Comparison of ENCODE assay signal across 31 cellular contexts in genomic region chr1:201353186-201353940, GRCh38. TPM values are rescaled to one million over a fixed set of nuclear protein-coding genes. Genes with fewer than 3 reads are reported as not detected.
DNase-seq lines count a peak whose midpoint lies in the region; ATAC-seq, FAIRE-seq and TF ChIP-seq lines count a peak whose summit lies in the region.
"Had no signal": no experiment of that assay in that cellular context is flagged by ENCODE, and none has a peak within 500 bp of the region (broad histone marks: within the 10 kb centered on the region; RNA-seq: fewer than 3 reads in every experiment).

No MANE protein-coding gene starts in this region.

- H3K4me2 ChIP-seq in HepG2 (ENCODE audit: low read depth, low read length) (no peak overlapping the region), smooth muscle cell (no peak overlapping the region)
- H3K4me2 ChIP-seq: BLaER1 had no signal

- POLR2A ChIA-PET in HepG2 (lab: Yijun Ruan, JAX): no interaction called here

- intact Hi-C loops in right lobe of liver (cut with DNase I) (no loop called here), HepG2 (cut with micrococcal nuclease; ENCODE audit: unreplicated experiment) (no loop called here), mucosa of descending colon (cut with DNase I, micrococcal nuclease) (no loop called here)

- H3K36me3 ChIP-seq in right lobe of liver (no peaks in the 10 kb centered on the region), HepG2 (replicated peaks in 1 of 2; ENCODE audit: control insufficient read depth in 1 of 2, insufficient read depth in 2 of 2, low read length in 2 of 2) (no peaks in the 10 kb centered on the region), esophagus (ENCODE audit: control insufficient read depth in 2 of 2, insufficient read depth in 2 of 2, low read length in 1 of 2) (no peaks in the 10 kb centered on the region), mucosa of descending colon (ENCODE audit: low read depth) (no peaks in the 10 kb centered on the region), smooth muscle cell (ENCODE audit: low read depth) (no peaks in the 10 kb centered on the region)
- H3K36me3 ChIP-seq: BLaER1, esophagus muscularis mucosa, gastrocnemius medialis, SJCRH30 had no signal

- no peaks in the 10 kb centered on the region for H4K20me1 ChIP-seq in HepG2 (ENCODE audit: insufficient read depth, low read length)
- H4K20me1 ChIP-seq in smooth muscle cell (ENCODE audit: low read depth): no peaks in the 10 kb centered on the region
- H4K20me1 ChIP-seq: BLaER1 had no signal

- no peak overlapping the region for H2AFZ ChIP-seq in HepG2 (ENCODE audit: low read length)
- no peak overlapping the region for H2AFZ ChIP-seq in smooth muscle cell (ENCODE audit: low read depth)

- no peak for TF ChIP-seq EP300 in HepG2 (IDR thresholded peaks at IDR 0.05; ENCODE audit: low read depth in 2 of 2, low read length in 2 of 2)
- TF ChIP-seq EP300 in HepG2 (CRISPR knock-in tag; IDR thresholded peaks at IDR 0.05; ENCODE audit: borderline replicate concordance): no peak

- H3K79me2 ChIP-seq in HepG2 (ENCODE audit: insufficient read depth, low read length) (no peaks in the 10 kb centered on the region), smooth muscle cell (ENCODE audit: low read depth) (no peaks in the 10 kb centered on the region)

- TF ChIP-seq RAD21 in HepG2 (CRISPR knock-in tag; IDR thresholded peaks at IDR 0.05): no peak

- TF ChIP-seq CTCF in right lobe of liver (IDR thresholded peaks at IDR 0.05): no peak
- TF ChIP-seq CTCF in HepG2 (CRISPR knock-in tag; IDR thresholded peaks at IDR 0.05): no peak
- no peak for TF ChIP-seq CTCF in mucosa of descending colon (IDR thresholded peaks at IDR 0.05)
- TF ChIP-seq CTCF in smooth muscle cell (IDR thresholded peaks at IDR 0.05; ENCODE audit: borderline replicate concordance, insufficient read depth, poor library complexity, severe bottlenecking): no peak

- TF ChIP-seq POLR2A in right lobe of liver (IDR thresholded peaks at IDR 0.05): no peak
- no peak for TF ChIP-seq POLR2A in HepG2 (IDR thresholded peaks at IDR 0.05; ENCODE audit: insufficient read depth in 1 of 2, low read depth in 2 of 2, low read length in 2 of 2)

- H3K9me3 ChIP-seq in right lobe of liver: no peaks in the 10 kb centered on the region
- no peaks in the 10 kb centered on the region for H3K9me3 ChIP-seq in HepG2 (ENCODE audit: low read length)
- H3K9me3 ChIP-seq in esophagus (ENCODE audit: control insufficient read depth in 2 of 2, insufficient read depth in 1 of 2, low read depth in 1 of 2, low read length in 1 of 2): no peaks in the 10 kb centered on the region
- H3K9me3 ChIP-seq in mucosa of descending colon: no peaks in the 10 kb centered on the region
- H3K9me3 ChIP-seq in smooth muscle cell (replicated peaks; ENCODE audit: low read depth): no peaks in the 10 kb centered on the region
- H3K9me3 ChIP-seq: BLaER1, esophagus muscularis mucosa, gastrocnemius medialis, psoas muscle, SJCRH30 had no signal

- H3K27me3 ChIP-seq in right lobe of liver: no peaks in the 10 kb centered on the region
- peaks cover 2 to 27% of the 10 kb centered on the region in 2 experiments for H3K27me3 ChIP-seq in HepG2 (ENCODE audit: control insufficient read depth in 1 of 2, insufficient read depth in 2 of 2, low read length in 2 of 2)
- H3K27me3 ChIP-seq in esophagus (ENCODE audit: control insufficient read depth in 1 of 2, insufficient read depth in 2 of 2, low read length in 2 of 2): no peaks in the 10 kb centered on the region
- H3K27me3 ChIP-seq in smooth muscle cell (ENCODE audit: low read depth): no peaks in the 10 kb centered on the region
- H3K27me3 ChIP-seq: BLaER1, gastrocnemius medialis, SJCRH30 had no signal

- no peaks in the 10 kb centered on the region for H3F3A ChIP-seq in smooth muscle cell (ENCODE audit: low read depth)

- no peak overlapping the region for H3K27ac ChIP-seq in right lobe of liver
- no peak overlapping the region for H3K27ac ChIP-seq in HepG2 (ENCODE audit: extremely low read length, insufficient read depth, low read length)
- H3K27ac ChIP-seq in esophagus (ENCODE audit: low read depth in 2 of 2, low read length in 1 of 2): peak overlapping the region; percentile 32 to 82
- no peak overlapping the region for H3K27ac ChIP-seq in smooth muscle cell (ENCODE audit: low read depth)
- H3K27ac ChIP-seq: BLaER1, esophagus muscularis mucosa, gastrocnemius medialis, psoas muscle, SJCRH30 had no signal

- H3K4me3 ChIP-seq in right lobe of liver (no peak overlapping the region), HepG2 (replicated peaks in 1 of 3; ENCODE audit: insufficient read depth in 1 of 3, low read depth in 2 of 3, low read length in 3 of 3) (no peak overlapping the region), esophagus (ENCODE audit: low read depth in 1 of 2, low read length in 2 of 2) (no peak overlapping the region), mucosa of descending colon (no peak overlapping the region), smooth muscle cell (no peak overlapping the region)
- H3K4me3 ChIP-seq: BLaER1, esophagus muscularis mucosa, gastrocnemius medialis, lung, psoas muscle, SJCRH30 had no signal

- FAIRE-seq in HepG2 (lab: Jason Lieb, UNC): no peak
- FAIRE-seq: D721Med, urothelium cell line had no signal

- ATAC-seq in right lobe of liver (no peak), HepG2 (no peak), mucosa of descending colon (peak; percentile 66), HG03460 (IDR thresholded peaks at IDR 0.05; ENCODE audit: unreplicated experiment) (no peak)
- ATAC-seq: activated CD4-positive, alpha-beta T cell treated with anti-CD3 and anti-CD28 coated beads for 36 hours; gastrocnemius medialis; Panc1; psoas muscle; stimulated activated effector memory CD8-positive, alpha-beta T cell treated with anti-CD3 and anti-CD28 coated beads, Interleukin-12 subunit alpha, Interleukin-12 subunit beta, amount 100 ng/mL, for 72 hours had no signal

- CTCF ChIA-PET in HepG2 (lab: Yijun Ruan, JAX; ENCODE audit: low intra/inter-chr PET ratio, low total read pairs): no interaction called here

- peak in 2 of 3 donors; percentile 2 to 23 for DNase-seq in right lobe of liver
- DNase-seq in HepG2 (ENCODE audit: low spot score): no peak
- DNase-seq in mucosa of descending colon: peak in 2 of 3 donors; percentile 20 to 40
- no peak for DNase-seq in smooth muscle cell (lab: John Stamatoyannopoulos, UW; ENCODE audit: unreplicated experiment)
- DNase-seq in NCI-H524 treated with DMSO at 0.1 percent for 48 hours (lab: John Stamatoyannopoulos, UW): no peak
- no peak for DNase-seq in activated CD4-positive, CD25-positive, alpha-beta regulatory T cell treated with anti-CD3 and anti-CD28 coated beads, Interleukin-2, amount 50 U/mL, for 72 hours
- DNase-seq: ACHN; activated CD4-positive, alpha-beta T cell treated with anti-CD3 and anti-CD28 coated beads for 36 hours; activated effector memory CD4-positive, alpha-beta T cell treated with anti-CD3 and anti-CD28 coated beads, Interleukin-2, amount 50 U/mL, for 16 hours; gastrocnemius medialis; hippocampal formation; NCI-H1417 treated with DMSO at 0.1 percent for 48 hours; NCI-H2107; NCI-H524; NK-92 treated with Interleukin-12 subunit alpha and Interleukin-12 subunit beta, amount 100 ng/mL, for 24 hours; psoas muscle; SJCRH30; substantia nigra; T-helper 1 cell had no signal

- in situ Hi-C loops in HepG2 (cut with HindIII; ENCODE audit: extremely low pct_ligation_motif_present, low pct_unique_long_range_greater_than_20kb): no loop called here

- WGBS in right lobe of liver (ENCODE audit: insufficient coverage, low coverage, low lambda C conversion rate, missing lambda C conversion rate): 79% methylated on average over 11 of the region's 13 CpGs
- WGBS in HepG2 (ENCODE audit: low lambda C conversion rate): 32% methylated on average over 10 of the region's 13 CpGs
- 57 to 69% methylated on average over 13 of the region's 13 CpGs for WGBS in esophagus, 2 donors
- whole genome bisulfite sequencing in smooth muscle cell (ENCODE audit: low lambda C conversion rate): 83% methylated on average over 13 of the region's 13 CpGs

- H3K9ac ChIP-seq in HepG2 (ENCODE audit: insufficient read depth, low read depth, low read length) (no peak overlapping the region), smooth muscle cell (ENCODE audit: low read depth) (no peak overlapping the region)
- H3K9ac ChIP-seq: BLaER1 had no signal

- H3K4me1 ChIP-seq in right lobe of liver: no peaks in the 10 kb centered on the region
- no peaks in the 10 kb centered on the region for H3K4me1 ChIP-seq in HepG2 (ENCODE audit: insufficient read depth, low read length)
- peaks cover 9 to 23% of the 10 kb centered on the region in 2 donors for H3K4me1 ChIP-seq in esophagus (ENCODE audit: control insufficient read depth in 2 of 2, insufficient read depth in 2 of 2, low read length in 1 of 2)
- H3K4me1 ChIP-seq in mucosa of descending colon (ENCODE audit: low read depth): no peaks in the 10 kb centered on the region
- no peaks in the 10 kb centered on the region for H3K4me1 ChIP-seq in smooth muscle cell (ENCODE audit: low read depth)
- H3K4me1 ChIP-seq: BLaER1, psoas muscle, SJCRH30 had no signal

- BruUV-seq in HepG2 (replicated peaks; lab: Mats Ljungman, UMichigan): no TSS peak

RNA-seq across cellular contexts. Expression of gene TNNT2, which starts 24.1 kb away (rescaled TPM):
- total RNA-seq in right lobe of liver: 1 to 10 TPM in 1 of 6 experiments, under 1 TPM in 2, not detected in 3; 0.18 to 1.1 (median 0.24) TPM
- total RNA-seq in HepG2 (2016; rRNA removed; fragmentation: Illumina TruSeq; extraction: Trizol): 0.20 TPM in 1 of 2 replicates, not detected in the other
- total RNA-seq in HepG2 (2016; cell fraction: cytosol; rRNA removed; fragmentation: Illumina TruSeq; extraction: Trizol; ENCODE audit: low read depth): not detected in 2 replicates
- 0.17 TPM in 1 of 2 replicates, not detected in the other for total RNA-seq in HepG2 (2016; cell fraction: insoluble cytoplasmic fraction; rRNA removed; fragmentation: Illumina TruSeq; extraction: Trizol)
- not detected in 2 replicates for total RNA-seq in HepG2 (2016; cell fraction: membrane; rRNA removed; fragmentation: Illumina TruSeq; extraction: Trizol)
- total RNA-seq in HepG2 (2016; cell fraction: nucleus; rRNA removed; fragmentation: Illumina TruSeq; extraction: Trizol): 0.71 and 0.88 TPM in 2 replicates
- polyA plus RNA-seq in HepG2 (2011; rRNA removed): 0.63 and 1.3 TPM in 2 replicates
- polyA plus RNA-seq in HepG2 (2011; cell fraction: cytosol; rRNA removed): 0.03 and 0.09 TPM in 2 replicates
- polyA plus RNA-seq in HepG2 (2011; cell fraction: nucleus; rRNA removed): 5.4 and 9.7 TPM in 2 replicates
- polyA plus RNA-seq in HepG2 (2012): 3.1 and 5.5 TPM in 2 replicates
- not detected in 2 replicates for polyA plus RNA-seq in HepG2 (2016; cell fraction: cytosol; fragmentation: Illumina TruSeq; extraction: Trizol; ENCODE audit: low read depth)
- not detected in 2 replicates for polyA plus RNA-seq in HepG2 (2016; cell fraction: insoluble cytoplasmic fraction; fragmentation: Illumina TruSeq; extraction: Trizol; ENCODE audit: low read depth)
- not detected in 2 replicates for polyA plus RNA-seq in HepG2 (2016; cell fraction: membrane; fragmentation: Illumina TruSeq; extraction: Trizol; ENCODE audit: low read depth)
- polyA plus RNA-seq in HepG2 (2016; cell fraction: nucleus; fragmentation: Illumina TruSeq; extraction: Trizol; ENCODE audit: insufficient read depth, low read depth): 1.6 TPM in 1 of 2 replicates, not detected in the other
- polyA minus RNA-seq in HepG2 (2011; rRNA and poly(A)+ RNA removed; ENCODE audit: low replicate concordance): 0.28 and 1.7 TPM in 2 replicates
- not detected in 2 replicates for polyA minus RNA-seq in HepG2 (2011; cell fraction: cytosol; rRNA and poly(A)+ RNA removed)
- 7.9 and 9.4 TPM in 2 replicates for polyA minus RNA-seq in HepG2 (2011; cell fraction: nucleus; rRNA and poly(A)+ RNA removed)
- 1 to 10 TPM; 7.1 to 7.5 TPM for polyA plus RNA-seq in esophagus
- total RNA-seq in mucosa of descending colon: 1 to 10 TPM in 2 of 3 donors, under 1 TPM in 1; 0.28 to 4.0 (median 2.0) TPM
- 2.6 and 4.4 TPM in 2 replicates for total RNA-seq in smooth muscle cell
- 6.3 and 6.5 TPM in 2 replicates for polyA plus RNA-seq in smooth muscle cell
- total RNA-seq: activated CD4-positive, alpha-beta T cell treated with anti-CD3 and anti-CD28 coated beads for 36 hours; cerebellum; M059J had no signal
- polyA plus RNA-seq: IgD-negative memory B cell had no signal

RNA-seq across cellular contexts. Expression of gene LAD1, which starts 45.8 kb away (rescaled TPM):
- total RNA-seq in right lobe of liver (10 to 100 TPM; 12.2 to 26.7 (median 19.4) TPM), HepG2 (2016; rRNA removed; fragmentation: Illumina TruSeq; extraction: Trizol) (41.2 and 65.6 TPM in 2 replicates), mucosa of descending colon (100 to 1,000 TPM in 2 of 3 donors, 10 to 100 TPM in 1; 86.0 to 202 (median 130) TPM), smooth muscle cell (8.8 and 17.6 TPM in 2 replicates)
- 11.0 and 15.5 TPM in 2 replicates for total RNA-seq in HepG2 (2016; cell fraction: cytosol; rRNA removed; fragmentation: Illumina TruSeq; extraction: Trizol; ENCODE audit: low read depth)
- 41.4 and 67.3 TPM in 2 replicates for total RNA-seq in HepG2 (2016; cell fraction: insoluble cytoplasmic fraction; rRNA removed; fragmentation: Illumina TruSeq; extraction: Trizol)
- 26.5 and 29.9 TPM in 2 replicates for total RNA-seq in HepG2 (2016; cell fraction: membrane; rRNA removed; fragmentation: Illumina TruSeq; extraction: Trizol)
- 43.9 and 47.8 TPM in 2 replicates for total RNA-seq in HepG2 (2016; cell fraction: nucleus; rRNA removed; fragmentation: Illumina TruSeq; extraction: Trizol)
- polyA plus RNA-seq in HepG2 (2011; rRNA removed) (10.8 and 16.3 TPM in 2 replicates), esophagus (100 to 1,000 TPM; 275 to 286 TPM), smooth muscle cell (6.9 and 15.1 TPM in 2 replicates)
- polyA plus RNA-seq in HepG2 (2011; cell fraction: cytosol; rRNA removed): 9.4 and 9.8 TPM in 2 replicates
- polyA plus RNA-seq in HepG2 (2011; cell fraction: nucleus; rRNA removed): 11.5 and 21.4 TPM in 2 replicates
- polyA plus RNA-seq in HepG2 (2012): 18.4 and 19.1 TPM in 2 replicates
- 11.7 and 13.7 TPM in 2 replicates for polyA plus RNA-seq in HepG2 (2016; cell fraction: cytosol; fragmentation: Illumina TruSeq; extraction: Trizol; ENCODE audit: low read depth)
- 55.2 and 58.0 TPM in 2 replicates for polyA plus RNA-seq in HepG2 (2016; cell fraction: insoluble cytoplasmic fraction; fragmentation: Illumina TruSeq; extraction: Trizol; ENCODE audit: low read depth)
- polyA plus RNA-seq in HepG2 (2016; cell fraction: membrane; fragmentation: Illumina TruSeq; extraction: Trizol; ENCODE audit: low read depth): 25.4 and 27.9 TPM in 2 replicates
- polyA plus RNA-seq in HepG2 (2016; cell fraction: nucleus; fragmentation: Illumina TruSeq; extraction: Trizol; ENCODE audit: insufficient read depth, low read depth): 64.1 and 70.5 TPM in 2 replicates
- polyA minus RNA-seq in HepG2 (2011; rRNA and poly(A)+ RNA removed; ENCODE audit: low replicate concordance): 0.16 and 19.5 TPM in 2 replicates
- 6.4 and 8.8 TPM in 2 replicates for polyA minus RNA-seq in HepG2 (2011; cell fraction: cytosol; rRNA and poly(A)+ RNA removed)
- 22.8 and 27.4 TPM in 2 replicates for polyA minus RNA-seq in HepG2 (2011; cell fraction: nucleus; rRNA and poly(A)+ RNA removed)
- total RNA-seq: activated CD4-positive, alpha-beta T cell treated with anti-CD3 and anti-CD28 coated beads for 36 hours; cerebellum had no signal
- polyA plus RNA-seq: IgD-negative memory B cell had no signal

Comparison
In these comparisons a context has a peak if more than half of its experiments do, and no peak if none do; other contexts are left out.
1. DNase-seq: peak in right lobe of liver (2 of 3) and mucosa of descending colon (2 of 3); none in HepG2 (single experiment), smooth muscle cell (single experiment), NCI-H524 treated with DMSO at 0.1 percent for 48 hours (single experiment) and activated CD4-positive, CD25-positive, alpha-beta regulatory T cell treated with anti-CD3 and anti-CD28 coated beads, Interleukin-2, amount 50 U/mL, for 72 hours (single experiment).
2. H3K27ac ChIP-seq: peak in esophagus (2 of 2); none in right lobe of liver (0 of 3), HepG2 (single experiment) and smooth muscle cell (single experiment).